7 cellular contexts compared by ENCODE assay signal in genomic region chr17:552258-552657, GRCh38.
DNase-seq lines count a peak whose midpoint lies in the region; ATAC-seq, FAIRE-seq and TF ChIP-seq lines count a peak whose summit lies in the region.
"Not testable (repeated sequence)": the region's sequence is repeated elsewhere in the genome, so short reads cannot be mapped to it uniquely, and the experiment has no call there.

No MANE protein-coding gene starts in this region.

- intact Hi-C loops in activated CD4-positive, alpha-beta T cell treated with anti-CD3 and anti-CD28 coated beads for 36 hours (cut with DNase I, micrococcal nuclease): loop anchor here in 1 of 2 experiments (5.0 kb wide), 1 partner anchor 90 kb away; no protein-coding TSS in a partner anchor

- not testable (repeated sequence) for H3K4me3 ChIP-seq in GM12865 (ENCODE audit: low read depth, low read length); small intestine (ENCODE audit: low read depth in 1 of 2, low read length in 2 of 2)

- not testable (repeated sequence) for H3K4me1 Mint-ChIP-seq in activated CD4-positive, alpha-beta T cell treated with anti-CD3 and anti-CD28 coated beads for 36 hours

- H3K9me3 ChIP-seq in small intestine (ENCODE audit: control insufficient read depth, low read depth): not testable (repeated sequence)

- not testable (repeated sequence) for H3K9me3 Mint-ChIP-seq in activated CD4-positive, alpha-beta T cell treated with anti-CD3 and anti-CD28 coated beads for 36 hours (ENCODE audit: low read depth)

- not testable (repeated sequence) for H3K27ac Mint-ChIP-seq in activated CD4-positive, alpha-beta T cell treated with anti-CD3 and anti-CD28 coated beads for 36 hours

- not testable (repeated sequence) for TF ChIP-seq CTCF in GM12865 (IDR thresholded peaks at IDR 0.05; ENCODE audit: insufficient read depth, low read depth, low read length, missing control alignments)

- not testable (repeated sequence) for H3K4me3 Mint-ChIP-seq in activated CD4-positive, alpha-beta T cell treated with anti-CD3 and anti-CD28 coated beads for 36 hours

- not testable (repeated sequence) for H3K27ac ChIP-seq in small intestine (ENCODE audit: low read depth in 1 of 2, low read length in 1 of 2)

- peak; percentile 53 for DNase-seq in GM12865 (ENCODE audit: low read depth)
- DNase-seq in MV-4-11 (lab: John Stamatoyannopoulos, UW): peak; percentile 74
- DNase-seq in activated CD4-positive, alpha-beta T cell treated with anti-CD3 and anti-CD28 coated beads for 36 hours: peak; percentile 43
- DNase-seq in activated T-cell treated with anti-CD3 and anti-CD28 coated beads, Interleukin-2, amount 50 U/mL, for 48 hours: peak; percentile 31 to 33
- peak; percentile 39 for DNase-seq in astrocyte of the hippocampus (ENCODE audit: low read depth, low spot score)
- DNase-seq in myocyte (ENCODE audit: low read depth): peak; percentile 72
- not testable (repeated sequence) for DNase-seq in small intestine

- CTCF ChIA-PET in activated CD4-positive, alpha-beta T cell treated with anti-CD3 and anti-CD28 coated beads for 36 hours (lab: Charles Lee): interaction anchor here (0.6 to 1.6 kb wide), 8 partner anchors 8 to 941 kb away, joined by 3 to 5 read pairs (median 3); no protein-coding TSS in a partner anchor

- H3K36me3 Mint-ChIP-seq in activated CD4-positive, alpha-beta T cell treated with anti-CD3 and anti-CD28 coated beads for 36 hours (ENCODE audit: low read depth): peaks cover 40% of the 10 kb centered on the region

- WGBS in small intestine, 3 donors: 67 to 70% (median 67%) methylated on average over 5 of the region's 5 CpGs

- peak; percentile 78 for ATAC-seq in activated CD4-positive, alpha-beta T cell treated with anti-CD3 and anti-CD28 coated beads for 36 hours

- not testable (repeated sequence) for H3K4me1 ChIP-seq in small intestine (ENCODE audit: control insufficient read depth in 2 of 2, insufficient read depth in 1 of 2, low read depth in 1 of 2, low read length in 1 of 2)

- FAIRE-seq in small intestine (lab: Jason Lieb, UNC): peak; percentile 75

- POLR2A ChIA-PET in activated CD4-positive, alpha-beta T cell treated with anti-CD3 and anti-CD28 coated beads for 36 hours (lab: Charles Lee): interaction anchor here (1.2 kb wide), 1 partner anchor 9 kb away, joined by 3 read pairs; no protein-coding TSS in a partner anchor

- H3K27me3 ChIP-seq in small intestine (ENCODE audit: control insufficient read depth in 2 of 2, insufficient read depth in 2 of 2, low read length in 2 of 2): not testable (repeated sequence)

- not testable (repeated sequence) for H3K27me3 Mint-ChIP-seq in activated CD4-positive, alpha-beta T cell treated with anti-CD3 and anti-CD28 coated beads for 36 hours

- H3K36me3 ChIP-seq in small intestine (ENCODE audit: control insufficient read depth in 2 of 2, insufficient read depth in 2 of 2, low read length in 2 of 2): peaks cover 6 to 14% of the 10 kb centered on the region in 2 donors
